8 cellular contexts compared by ENCODE assay signal in genomic region chr1:172745014-172745413, GRCh38.
A peak's percentile ranks its signal among the peaks of the same experiment; 100 is the strongest.
DNase-seq lines count a peak whose midpoint lies in the region; TF ChIP-seq lines count a peak whose summit lies in the region.

No MANE protein-coding gene starts in this region.

- peaks cover 42% of the 10 kb centered on the region for H3K4me1 Mint-ChIP-seq in HFFc6 (ENCODE audit: low read depth)

- peaks cover 2% of the 10 kb centered on the region for H3K27me3 Mint-ChIP-seq in HFFc6 (ENCODE audit: insufficient read depth)

- no peaks in the 10 kb centered on the region for H3K9me2 ChIP-seq in MM.1S (replicated peaks; ENCODE audit: insufficient read depth, low read length)

- H2AFZ ChIP-seq in MM.1S (ENCODE audit: low read length) (no peak overlapping the region), osteoblast (ENCODE audit: low read length) (no peak overlapping the region)

- peaks cover 7% of the 10 kb centered on the region for H4K20me1 ChIP-seq in MM.1S (ENCODE audit: insufficient read depth, low read length)
- H4K20me1 ChIP-seq in osteoblast (ENCODE audit: insufficient read depth, low read length): no peaks in the 10 kb centered on the region

- H3F3A ChIP-seq in MM.1S (ENCODE audit: insufficient read depth, low read length): peaks cover 18% of the 10 kb centered on the region

- H3K79me2 ChIP-seq in MM.1S (ENCODE audit: low read length) (no peaks in the 10 kb centered on the region), osteoblast (ENCODE audit: insufficient read depth, low read length) (no peaks in the 10 kb centered on the region)

- H3K9ac ChIP-seq in MM.1S (ENCODE audit: low read length): no peak overlapping the region

- H3K27ac Mint-ChIP-seq in HFFc6: peak overlapping the region; percentile 22; the same call in 1 of the 2 replicates

- no peaks in the 10 kb centered on the region for H3K9me3 ChIP-seq in MM.1S (replicated peaks; ENCODE audit: insufficient read depth, low read length)
- no peaks in the 10 kb centered on the region for H3K9me3 ChIP-seq in WERI-Rb-1 (ENCODE audit: severe bottlenecking)
- H3K9me3 ChIP-seq in osteoblast (ENCODE audit: low read depth, low read length): no peaks in the 10 kb centered on the region

- no peaks in the 10 kb centered on the region for H3K36me3 Mint-ChIP-seq in HFFc6 (ENCODE audit: low read depth)

- H3K4me2 ChIP-seq in MM.1S (ENCODE audit: low read depth, low read length) (no peak overlapping the region), osteoblast (ENCODE audit: insufficient read depth, low read length) (peak overlapping the region; percentile 17)

- H3K36me3 ChIP-seq in MM.1S (replicated peaks; ENCODE audit: insufficient read depth, low read length) (no peaks in the 10 kb centered on the region), WERI-Rb-1 (no peaks in the 10 kb centered on the region), osteoblast (ENCODE audit: insufficient read depth, low read length) (no peaks in the 10 kb centered on the region)

- DNase-seq in Ammon's horn (ENCODE audit: low spot score) (peak; percentile 72), HFFc6 (peak; percentile 79), MM.1S (peak; percentile 81), WERI-Rb-1 (peak; percentile 26), fibroblast of peridontal ligament (ENCODE audit: extremely low read depth) (peak; percentile 92), osteoblast (ENCODE audit: insufficient read length, low spot score, missing footprints) (peak; percentile 54), cortex of kidney (lab: John Stamatoyannopoulos, UW) (no peak)

- H3K27me3 ChIP-seq in MM.1S (replicated peaks; ENCODE audit: insufficient read depth, low read length) (peaks cover 80% of the 10 kb centered on the region), WERI-Rb-1 (ENCODE audit: insufficient read depth, low read depth, severe bottlenecking) (peaks cover 14% of the 10 kb centered on the region), osteoblast (ENCODE audit: insufficient read depth, low read length) (peaks cover 8% of the 10 kb centered on the region)

- H3K4me3 ChIP-seq in MM.1S (ENCODE audit: low read length) (no peak overlapping the region), WERI-Rb-1 (ENCODE audit: low read depth, low read length) (no peak overlapping the region), osteoblast (ENCODE audit: insufficient read depth, low read length) (no peak overlapping the region)

- peak overlapping the region; percentile 29; the same call in 1 of the 2 replicates for H3K4me3 Mint-ChIP-seq in HFFc6

- TF ChIP-seq CTCF in GM12873 (IDR thresholded peaks at IDR 0.05; ENCODE audit: insufficient read depth, low read depth, low read length, missing control alignments) (peak; percentile 81), HFFc6 (IDR thresholded peaks at IDR 0.05) (peak; percentile 88), MM.1S (IDR thresholded peaks at IDR 0.05; ENCODE audit: low read length) (peak; percentile 96), WERI-Rb-1 (IDR thresholded peaks at IDR 0.05; ENCODE audit: low read depth, low read length) (peak; percentile 63), osteoblast (IDR thresholded peaks at IDR 0.05; ENCODE audit: extremely low read depth, low read depth, low read length) (peak; percentile 78)

- no peaks in the 10 kb centered on the region for H3K9me3 Mint-ChIP-seq in HFFc6

- no peak overlapping the region for H3K27ac ChIP-seq in MM.1S (ENCODE audit: low read length)
- no peak overlapping the region for H3K27ac ChIP-seq in WERI-Rb-1
- H3K27ac ChIP-seq in osteoblast (ENCODE audit: low read depth, low read length): no peak overlapping the region

- H3K4me1 ChIP-seq in MM.1S (ENCODE audit: low read length) (peaks cover 19% of the 10 kb centered on the region), osteoblast (ENCODE audit: insufficient read depth, low read length) (peaks cover 22% of the 10 kb centered on the region)
